In the genomic region with DNA sequence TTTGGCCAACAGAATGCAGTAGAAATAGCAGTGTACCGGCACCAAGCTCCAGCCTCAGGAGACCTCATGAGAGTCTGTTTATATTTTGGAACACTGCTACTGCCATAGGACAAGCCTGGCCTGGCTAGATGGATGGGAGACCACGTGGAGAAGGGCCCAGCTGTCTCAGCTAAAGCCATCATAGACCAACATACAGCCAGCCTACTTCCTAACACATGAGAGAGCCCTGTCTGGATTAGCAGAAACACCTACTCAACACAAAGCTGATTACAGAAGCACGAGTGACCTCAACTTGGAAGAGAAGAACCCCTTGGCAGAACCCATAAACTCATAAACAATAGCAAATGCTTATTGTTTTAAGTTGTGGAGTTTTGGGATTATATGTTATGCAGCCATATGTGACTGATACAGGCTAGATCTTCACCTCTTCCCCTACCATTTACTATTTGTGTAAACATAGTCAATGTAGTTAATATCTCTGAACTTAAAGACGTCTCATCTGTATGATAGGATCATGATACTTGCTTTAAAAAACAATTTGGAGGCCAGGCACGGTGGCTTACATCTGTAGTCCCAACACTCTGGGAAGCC, we compare ENCODE assay signal across 22 cellular contexts.
DNase-seq lines count a peak whose midpoint lies in the region; ATAC-seq and TF ChIP-seq lines count a peak whose summit lies in the region.
"Had no signal": no experiment of that assay in that cellular context is flagged by ENCODE, and none has a peak within 500 bp of the region (broad histone marks: within the 10 kb centered on the region; RNA-seq: fewer than 3 reads in every experiment).

No MANE protein-coding gene starts in this region.

- H3K36me3 Mint-ChIP-seq in CD8-positive, alpha-beta memory T cell = peaks cover 0 to 2% (median 0%) of the 10 kb centered on the region in 3 donors
- H3K36me3 Mint-ChIP-seq: activated naive CD8-positive, alpha-beta T cell; CD8-positive, alpha-beta T cell had no signal

- no peaks in the 10 kb centered on the region for H3K9me3 ChIP-seq in SK-N-SH
- H3K9me3 ChIP-seq in RWPE2 (ENCODE audit: severe bottlenecking) = no peaks in the 10 kb centered on the region
- no peaks in the 10 kb centered on the region for H3K9me3 ChIP-seq in hepatocyte (ENCODE audit: low read depth)
- no peaks in the 10 kb centered on the region for H3K9me3 ChIP-seq in CD8-positive, alpha-beta memory T cell (ENCODE audit: low read length)
- H3K9me3 ChIP-seq: ascending aorta, transverse colon had no signal

- no peaks in the 10 kb centered on the region for H3K4me1 Mint-ChIP-seq in CD8-positive, alpha-beta memory T cell
- H3K4me1 Mint-ChIP-seq: central memory CD8-positive, alpha-beta T cell had no signal

- peaks cover 14% of the 10 kb centered on the region; the same call in 1 of the 2 replicates for H3K79me2 ChIP-seq in SK-N-SH (ENCODE audit: insufficient read depth)
- no peaks in the 10 kb centered on the region for H3K79me2 ChIP-seq in hepatocyte

- DNase-seq in SK-N-SH (no peak), RWPE2 (ENCODE audit: low spot score) (no peak), hepatocyte (ENCODE audit: low spot score) (no peak), DMS153 treated with DMSO at 0.1 percent for 48 hours (lab: John Stamatoyannopoulos, UW; ENCODE audit: unreplicated experiment) (no peak)
- DNase-seq in CD8-positive, alpha-beta memory T cell = no peak
- DNase-seq: CD8-positive, alpha-beta T cell; dorsolateral prefrontal cortex; foreskin melanocyte; NCI-H1417; stimulated activated CD4-positive, alpha-beta T cell treated with anti-CD3 and anti-CD28 coated beads, Interleukin-2, amount 100 ng/mL, for 48 hours; stimulated activated naive CD8-positive, alpha-beta T cell treated with anti-CD3 and anti-CD28 coated beads, Interleukin-15, Interleukin-2, amounts not matched to agents 100 U/mL and 50 U/mL, for 24 hours; T1000; transverse colon had no signal

- CTCF ChIA-PET in SK-N-SH (lab: Yijun Ruan, JAX) = no interaction called here
- CTCF ChIA-PET in CD8-positive, alpha-beta memory T cell (lab: Charles Lee) = no interaction called here

- H3K27ac ChIP-seq in SK-N-SH (ENCODE audit: low read depth in 2 of 2, low read length in 1 of 2) (peak overlapping the region in 1 of 2 experiments; percentile 98; a peak in 2 of 4 replicates), RWPE2 (ENCODE audit: poor library complexity, severe bottlenecking) (peak overlapping the region; percentile 70), hepatocyte (peak overlapping the region; percentile 33), skin epidermis (peak overlapping the region in 14 of 21 experiments; percentile 1 to 69 (median 38))
- no peak overlapping the region for H3K27ac ChIP-seq in CD8-positive, alpha-beta memory T cell (ENCODE audit: low read depth, low read length)
- H3K27ac ChIP-seq: 22Rv1, ascending aorta, dorsolateral prefrontal cortex, transverse colon had no signal

- peak overlapping the region in 1 of 8 donors; percentile 1 for H3K27ac Mint-ChIP-seq in CD8-positive, alpha-beta memory T cell
- H3K27ac Mint-ChIP-seq: activated naive CD8-positive, alpha-beta T cell; CD8-positive, alpha-beta T cell had no signal

- POLR2A ChIA-PET in SK-N-SH (lab: Yijun Ruan, JAX) = no interaction called here
- POLR2A ChIA-PET in CD8-positive, alpha-beta memory T cell (lab: Charles Lee) = interaction anchor here (0.6 to 0.7 kb wide), 2 partner anchors 19 to 99 kb away, joined by 3 read pairs; no protein-coding TSS in a partner anchor

- H3F3A ChIP-seq in SK-N-SH (replicated peaks; ENCODE audit: insufficient read depth) = peaks cover 59% of the 10 kb centered on the region

- H3K9me3 Mint-ChIP-seq in CD8-positive, alpha-beta memory T cell = no peaks in the 10 kb centered on the region
- H3K9me3 Mint-ChIP-seq: CD8-positive, alpha-beta T cell; central memory CD8-positive, alpha-beta T cell had no signal

- TF ChIP-seq RAD21 in SK-N-SH (IDR thresholded peaks at IDR 0.05; ENCODE audit: low read length) = no peak

- H3K9ac ChIP-seq in SK-N-SH = peak overlapping the region; percentile 20; the same call in 1 of the 2 replicates

- H3K4me1 ChIP-seq in SK-N-SH (ENCODE audit: control insufficient read depth in 1 of 2, insufficient read depth in 2 of 2, low read depth in 1 of 2, low read length in 1 of 2) (peaks cover 0 to 18% of the 10 kb centered on the region in 2 experiments; a peak in 3 of 4 replicates), RWPE2 (ENCODE audit: insufficient read depth, poor library complexity, severe bottlenecking) (peaks cover 46% of the 10 kb centered on the region), hepatocyte (ENCODE audit: insufficient read depth) (peaks cover 14% of the 10 kb centered on the region)
- H3K4me1 ChIP-seq in CD8-positive, alpha-beta memory T cell (ENCODE audit: insufficient read depth, low read length) = no peaks in the 10 kb centered on the region
- H3K4me1 ChIP-seq: ascending aorta had no signal

- H2AFZ ChIP-seq in SK-N-SH (ENCODE audit: low read depth) = peak overlapping the region; percentile 4; the same call in 1 of the 2 replicates
- H2AFZ ChIP-seq in hepatocyte = no peak overlapping the region

- 94% methylated on average over 4 of the region's 5 CpGs for WGBS in SK-N-SH (ENCODE audit: low lambda C conversion rate)
- WGBS in hepatocyte (ENCODE audit: low lambda C conversion rate, missing lambda C conversion rate) = 88% methylated on average over 5 of the region's 5 CpGs

- TF ChIP-seq CTCF in SK-N-SH (IDR thresholded peaks at IDR 0.05) = no peak
- no peak for TF ChIP-seq CTCF in RWPE2 (IDR thresholded peaks at IDR 0.05; ENCODE audit: poor library complexity, severe bottlenecking)
- no peak for TF ChIP-seq CTCF in hepatocyte (IDR thresholded peaks at IDR 0.05; ENCODE audit: poor library complexity)

- ATAC-seq in SK-N-SH treated with all-trans-retinoic acid at 6 μM for 48 hours = no peak
- no peak for ATAC-seq in RWPE2 (ENCODE audit: low read depth)
- ATAC-seq in HG03135 (IDR thresholded peaks at IDR 0.05; ENCODE audit: unreplicated experiment) = no peak
- ATAC-seq: activated CD4-positive, CD25-positive, alpha-beta regulatory T cell treated with anti-CD3 and anti-CD28 coated beads, Interleukin-2, amount 50 U/mL, for 24 hours; CD8-positive, alpha-beta T cell; HCT116; stimulated activated naive CD8-positive, alpha-beta T cell treated with anti-CD3 and anti-CD28 coated beads, Interleukin-15, Interleukin-2, amounts not matched to agents 100 U/mL and 50 U/mL, for 24 hours had no signal

- H3K4me2 ChIP-seq in SK-N-SH (no peak overlapping the region), hepatocyte (no peak overlapping the region)

- no peaks in the 10 kb centered on the region for H3K27me3 Mint-ChIP-seq in CD8-positive, alpha-beta memory T cell
- H3K27me3 Mint-ChIP-seq: activated naive CD8-positive, alpha-beta T cell; central memory CD8-positive, alpha-beta T cell had no signal

- no peak overlapping the region for H3K4me3 Mint-ChIP-seq in CD8-positive, alpha-beta memory T cell
- H3K4me3 Mint-ChIP-seq: activated naive CD8-positive, alpha-beta T cell; CD8-positive, alpha-beta T cell; central memory CD8-positive, alpha-beta T cell had no signal

- H3K27me3 ChIP-seq in SK-N-SH (ENCODE audit: insufficient read depth) (no peaks in the 10 kb centered on the region), RWPE2 (ENCODE audit: insufficient read depth, poor library complexity, severe bottlenecking) (no peaks in the 10 kb centered on the region), hepatocyte (no peaks in the 10 kb centered on the region)
- H3K27me3 ChIP-seq in CD8-positive, alpha-beta memory T cell (ENCODE audit: insufficient read depth, low read length, poor library complexity, severe bottlenecking) = no peaks in the 10 kb centered on the region
- H3K27me3 ChIP-seq: ascending aorta, dorsolateral prefrontal cortex, transverse colon had no signal

- no peak for TF ChIP-seq EP300 in SK-N-SH (IDR thresholded peaks at IDR 0.05; ENCODE audit: borderline replicate concordance in 1 of 2, low read depth in 1 of 2, low read length in 1 of 2)

- H3K4me3 ChIP-seq in SK-N-SH (ENCODE audit: low read depth in 2 of 2, low read length in 1 of 2) = no peak overlapping the region
- H3K4me3 ChIP-seq in RWPE2 (ENCODE audit: severe bottlenecking) = no peak overlapping the region
- H3K4me3 ChIP-seq in hepatocyte = no peak overlapping the region
- H3K4me3 ChIP-seq in skin epidermis = no peak overlapping the region
- H3K4me3 ChIP-seq in CD8-positive, alpha-beta memory T cell (ENCODE audit: low read length) = no peak overlapping the region
- H3K4me3 ChIP-seq: ascending aorta, dorsolateral prefrontal cortex, transverse colon had no signal

- H3K36me3 ChIP-seq in SK-N-SH (replicated peaks in 1 of 2; ENCODE audit: control insufficient read depth in 1 of 2, insufficient read depth in 2 of 2, low read length in 1 of 2) = no peaks in the 10 kb centered on the region
- H3K36me3 ChIP-seq in RWPE2 (ENCODE audit: low read depth) = no peaks in the 10 kb centered on the region
- H3K36me3 ChIP-seq in hepatocyte (replicated peaks; ENCODE audit: insufficient read depth, low read depth) = no peaks in the 10 kb centered on the region
- H3K36me3 ChIP-seq in CD8-positive, alpha-beta memory T cell (ENCODE audit: insufficient read depth, low read length) = no peaks in the 10 kb centered on the region
- H3K36me3 ChIP-seq: ascending aorta, transverse colon had no signal

- no peaks in the 10 kb centered on the region for H4K20me1 ChIP-seq in SK-N-SH (ENCODE audit: insufficient read depth)
- H4K20me1 ChIP-seq in hepatocyte (ENCODE audit: insufficient read depth, poor library complexity, severe bottlenecking) = no peaks in the 10 kb centered on the region

- H3K9me2 ChIP-seq in SK-N-SH = no peaks in the 10 kb centered on the region
- no peaks in the 10 kb centered on the region for H3K9me2 ChIP-seq in hepatocyte (replicated peaks; ENCODE audit: insufficient read depth)

TF ChIP-seq in SK-N-SH, 30 proteins besides CTCF, POLR2A, EP300 and RAD21:
- TF ChIP-seq FOXJ3 (CRISPR knock-in tag; IDR thresholded peaks at IDR 0.05) (no peak), TCF12 (IDR thresholded peaks at IDR 0.05) (no peak), EZH2phosphoT487 (IDR thresholded peaks at IDR 0.05; ENCODE audit: borderline replicate concordance, low read depth) (no peak)

TF ChIP-seq in SK-N-SH treated with all-trans-retinoic acid at 6 μM for 48 hours, 23 proteins besides CTCF, POLR2A, EP300 and RAD21 (continues in another document):
- TF ChIP-seq, protein P1, sequence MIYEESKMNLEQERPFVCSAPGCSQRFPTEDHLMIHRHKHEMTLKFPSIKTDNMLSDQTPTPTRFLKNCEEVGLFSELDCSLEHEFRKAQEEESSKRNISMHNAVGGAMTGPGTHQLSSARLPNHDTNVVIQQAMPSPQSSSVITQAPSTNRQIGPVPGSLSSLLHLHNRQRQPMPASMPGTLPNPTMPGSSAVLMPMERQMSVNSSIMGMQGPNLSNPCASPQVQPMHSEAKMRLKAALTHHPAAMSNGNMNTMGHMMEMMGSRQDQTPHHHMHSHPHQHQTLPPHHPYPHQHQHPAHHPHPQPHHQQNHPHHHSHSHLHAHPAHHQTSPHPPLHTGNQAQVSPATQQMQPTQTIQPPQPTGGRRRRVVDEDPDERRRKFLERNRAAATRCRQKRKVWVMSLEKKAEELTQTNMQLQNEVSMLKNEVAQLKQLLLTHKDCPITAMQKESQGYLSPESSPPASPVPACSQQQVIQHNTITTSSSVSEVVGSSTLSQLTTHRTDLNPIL (CRISPR knock-in tag; IDR thresholded peaks at IDR 0.05; ENCODE audit: low read depth) = no peak
- no peak for TF ChIP-seq ZNF70 (CRISPR knock-in tag; IDR thresholded peaks at IDR 0.05)
